17 cellular contexts compared by ENCODE assay signal in the genomic region with DNA sequence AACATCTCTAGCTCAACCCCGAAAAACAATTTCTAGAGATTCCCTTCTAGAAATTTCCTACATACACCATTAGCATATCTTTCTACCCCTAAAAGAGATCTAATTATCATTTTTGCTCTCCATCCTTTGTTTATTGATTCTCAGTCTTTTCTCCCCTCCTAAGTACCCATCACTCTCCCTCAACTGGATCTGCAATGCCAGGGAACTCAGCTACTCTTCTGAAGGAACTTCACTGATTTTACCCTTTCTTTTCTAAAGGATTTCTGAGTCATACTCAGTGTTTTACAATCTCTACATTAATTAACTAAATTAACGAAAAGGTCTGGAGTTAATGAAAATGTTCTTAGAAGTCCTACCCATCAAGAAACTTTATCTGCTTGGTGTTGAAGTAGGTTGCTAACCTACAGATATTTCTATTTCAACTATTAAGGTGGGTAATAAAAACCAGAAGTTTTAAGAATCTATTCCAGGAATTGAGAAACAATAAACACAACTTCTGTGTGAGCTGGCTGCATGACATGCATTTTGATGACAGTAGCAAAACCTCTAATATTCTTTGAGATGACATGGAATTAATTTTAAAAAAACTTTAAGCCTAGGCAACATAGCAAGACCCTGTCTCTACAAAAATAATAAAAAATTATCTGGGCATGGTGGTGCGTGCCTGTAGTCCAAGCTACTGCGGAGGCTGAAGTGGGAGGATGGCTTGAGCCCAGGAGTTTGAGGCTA. TPM values are rescaled to one million over a fixed set of nuclear protein-coding genes. Genes with fewer than 3 reads are reported as not detected.
DNase-seq lines count a peak whose midpoint lies in the region; ATAC-seq, FAIRE-seq and TF ChIP-seq lines count a peak whose summit lies in the region.
"Had no signal": no experiment of that assay in that cellular context is flagged by ENCODE, and none has a peak within 500 bp of the region (broad histone marks: within the 10 kb centered on the region; RNA-seq: fewer than 3 reads in every experiment).

No MANE protein-coding gene starts in this region.

- FAIRE-seq in frontal cortex (lab: Jason Lieb, UNC), result no peak
- FAIRE-seq: H54, RCC 7860 had no signal

- intact Hi-C loops in activated CD8-positive, alpha-beta T cell treated with anti-CD3 and anti-CD28 coated beads for 36 hours (cut with micrococcal nuclease), result no loop called here
- intact Hi-C loops in CD4-positive, alpha-beta memory T cell (cut with micrococcal nuclease), result no loop called here

- H3K27me3 Mint-ChIP-seq in activated CD8-positive, alpha-beta T cell treated with anti-CD3 and anti-CD28 coated beads for 36 hours, result no peaks in the 10 kb centered on the region
- no peaks in the 10 kb centered on the region for H3K27me3 Mint-ChIP-seq in activated CD8-positive, alpha-beta T cell treated with anti-CD3 and anti-CD28 coated beads, Interleukin-2, amount 10 ng/mL, durations not matched to agents 7 days and 5 days (ENCODE audit: low read depth)
- peaks cover 0 to 1% of the 10 kb centered on the region in 2 donors for H3K27me3 Mint-ChIP-seq in CD4-positive, alpha-beta memory T cell
- no peaks in the 10 kb centered on the region for H3K27me3 Mint-ChIP-seq in T-helper 17 cell
- H3K27me3 Mint-ChIP-seq in neural progenitor cell (ENCODE audit: insufficient read depth, low read depth), result peaks cover 3% of the 10 kb centered on the region

- no peaks in the 10 kb centered on the region for H3K36me3 ChIP-seq in CD4-positive, alpha-beta memory T cell (ENCODE audit: insufficient read depth, low read length)
- no peaks in the 10 kb centered on the region for H3K36me3 ChIP-seq in neural progenitor cell

- TF ChIP-seq CTCF in activated CD8-positive, alpha-beta T cell treated with anti-CD3 and anti-CD28 coated beads for 36 hours (IDR thresholded peaks at IDR 0.05), result no peak
- no peak for TF ChIP-seq CTCF in neural progenitor cell (IDR thresholded peaks at IDR 0.05)

- no peaks in the 10 kb centered on the region for H3K27me3 ChIP-seq in CD4-positive, alpha-beta memory T cell (ENCODE audit: insufficient read depth, low read length)
- H3K27me3 ChIP-seq in neural progenitor cell, result no peaks in the 10 kb centered on the region
- H3K27me3 ChIP-seq: BLaER1 treated with 17β-estradiol and CSF1 and Interleukin-3, amounts not matched to agents 10 nM and 100 nM had no signal

- H4K20me1 ChIP-seq in neural progenitor cell (ENCODE audit: low read depth), result peaks cover 100% of the 10 kb centered on the region

- peak overlapping the region; percentile 47 for H3K27ac Mint-ChIP-seq in activated CD8-positive, alpha-beta T cell treated with anti-CD3 and anti-CD28 coated beads for 36 hours
- H3K27ac Mint-ChIP-seq in activated CD8-positive, alpha-beta T cell treated with anti-CD3 and anti-CD28 coated beads, Interleukin-2, amount 10 ng/mL, durations not matched to agents 7 days and 5 days, result no peak overlapping the region
- peak overlapping the region in 3 of 7 donors; percentile 50 to 87 (median 57) for H3K27ac Mint-ChIP-seq in CD4-positive, alpha-beta memory T cell
- peak overlapping the region; percentile 65 for H3K27ac Mint-ChIP-seq in T-helper 17 cell
- H3K27ac Mint-ChIP-seq in neural progenitor cell, result no peak overlapping the region

- no peak for ATAC-seq in activated CD8-positive, alpha-beta T cell treated with anti-CD3 and anti-CD28 coated beads for 36 hours
- no peak for ATAC-seq in activated CD8-positive, alpha-beta T cell treated with anti-CD3 and anti-CD28 coated beads, Interleukin-2, amount 10 ng/mL, durations not matched to agents 7 days and 5 days
- ATAC-seq in T-helper 17 cell, result no peak

- peaks cover 100% of the 10 kb centered on the region for H3K79me2 ChIP-seq in neural progenitor cell (ENCODE audit: low read depth)

- H3K36me3 Mint-ChIP-seq in activated CD8-positive, alpha-beta T cell treated with anti-CD3 and anti-CD28 coated beads for 36 hours (ENCODE audit: low read depth), result no peaks in the 10 kb centered on the region
- peaks cover 3% of the 10 kb centered on the region for H3K36me3 Mint-ChIP-seq in activated CD8-positive, alpha-beta T cell treated with anti-CD3 and anti-CD28 coated beads, Interleukin-2, amount 10 ng/mL, durations not matched to agents 7 days and 5 days (ENCODE audit: low read depth)
- peaks cover 0 to 8% of the 10 kb centered on the region in 2 donors for H3K36me3 Mint-ChIP-seq in CD4-positive, alpha-beta memory T cell
- H3K36me3 Mint-ChIP-seq in T-helper 17 cell (ENCODE audit: low read depth) (peaks cover 2% of the 10 kb centered on the region), neural progenitor cell (peaks cover 3% of the 10 kb centered on the region)

- POLR2A ChIA-PET in activated CD8-positive, alpha-beta T cell treated with anti-CD3 and anti-CD28 coated beads for 36 hours (lab: Charles Lee), result interaction anchor here (0.8 to 2.2 kb wide), 2 partner anchors 10 to 21 kb away, joined by 4 to 7 read pairs; no protein-coding TSS in a partner anchor
- POLR2A ChIA-PET in activated CD8-positive, alpha-beta T cell treated with anti-CD3 and anti-CD28 coated beads, Interleukin-2, amount 10 ng/mL, durations not matched to agents 7 days and 5 days (lab: Charles Lee), result no interaction called here
- POLR2A ChIA-PET in CD4-positive, alpha-beta memory T cell (lab: Charles Lee; ENCODE audit: partially characterized antibody), result interaction anchor here (2.1 kb wide), 1 partner anchor 11 kb away, joined by 10 read pairs; no protein-coding TSS in a partner anchor

- no peaks in the 10 kb centered on the region for H3K9me3 ChIP-seq in CD4-positive, alpha-beta memory T cell (ENCODE audit: control insufficient read depth in 1 of 2, low read length in 2 of 2)
- no peaks in the 10 kb centered on the region for H3K9me3 ChIP-seq in T-helper 17 cell (ENCODE audit: control insufficient read depth, low read length, poor library complexity, severe bottlenecking)
- no peaks in the 10 kb centered on the region for H3K9me3 ChIP-seq in neural progenitor cell (ENCODE audit: low read depth)
- H3K9me3 ChIP-seq: BLaER1 treated with 17β-estradiol and CSF1 and Interleukin-3, amounts not matched to agents 10 nM and 100 nM had no signal

- H3K9me3 Mint-ChIP-seq in activated CD8-positive, alpha-beta T cell treated with anti-CD3 and anti-CD28 coated beads for 36 hours, result no peaks in the 10 kb centered on the region
- H3K9me3 Mint-ChIP-seq in activated CD8-positive, alpha-beta T cell treated with anti-CD3 and anti-CD28 coated beads, Interleukin-2, amount 10 ng/mL, durations not matched to agents 7 days and 5 days (ENCODE audit: insufficient read depth), result no peaks in the 10 kb centered on the region
- H3K9me3 Mint-ChIP-seq in CD4-positive, alpha-beta memory T cell, result no peaks in the 10 kb centered on the region
- no peaks in the 10 kb centered on the region for H3K9me3 Mint-ChIP-seq in neural progenitor cell

- DNase-seq in activated CD8-positive, alpha-beta T cell treated with anti-CD3 and anti-CD28 coated beads for 36 hours, result no peak
- no peak for DNase-seq in activated CD8-positive, alpha-beta T cell treated with anti-CD3 and anti-CD28 coated beads, Interleukin-2, amount 10 ng/mL, durations not matched to agents 7 days and 5 days
- DNase-seq in CD4-positive, alpha-beta memory T cell, result no peak
- DNase-seq in T-helper 17 cell (no peak), neural progenitor cell (ENCODE audit: low spot score) (no peak), D341Med (ENCODE audit: low spot score) (no peak), frontal cortex (ENCODE audit: low spot score in 2 of 2) (no peak), NCI-H187 treated with DMSO at 0.1 percent for 48 hours (lab: John Stamatoyannopoulos, UW) (no peak)
- DNase-seq: 8988T, Calu3, DMS79, NCI-H187, NCI-H526 treated with DMSO at 0.1 percent for 48 hours, Right ventricle myocardium superior had no signal

- H3F3A ChIP-seq in neural progenitor cell (ENCODE audit: low read depth), result peaks cover 11% of the 10 kb centered on the region

- H3K4me3 ChIP-seq in CD4-positive, alpha-beta memory T cell (ENCODE audit: low read length in 2 of 2), result no peak overlapping the region
- H3K4me3 ChIP-seq in neural progenitor cell, result no peak overlapping the region
- H3K4me3 ChIP-seq: BLaER1 treated with 17β-estradiol and CSF1 and Interleukin-3, amounts not matched to agents 10 nM and 100 nM had no signal

- no peak overlapping the region for H3K27ac ChIP-seq in CD4-positive, alpha-beta memory T cell (ENCODE audit: low read depth, low read length)
- H3K27ac ChIP-seq in neural progenitor cell, result peak overlapping the region; percentile 13

- no peak overlapping the region for H2AFZ ChIP-seq in neural progenitor cell (replicated peaks)

- H3K4me2 ChIP-seq in neural progenitor cell, result no peak overlapping the region

- H3K9ac ChIP-seq in neural progenitor cell, result no peak overlapping the region

- CTCF ChIA-PET in activated CD8-positive, alpha-beta T cell treated with anti-CD3 and anti-CD28 coated beads for 36 hours (lab: Charles Lee), result interaction anchor here (1.6 to 4.1 kb wide), 4 partner anchors 10 to 86 kb away, joined by 4 to 18 read pairs (median 6); no protein-coding TSS in a partner anchor
- CTCF ChIA-PET in activated CD8-positive, alpha-beta T cell treated with anti-CD3 and anti-CD28 coated beads, Interleukin-2, amount 10 ng/mL, durations not matched to agents 7 days and 5 days (lab: Charles Lee), result interaction anchor here (0.9 to 1.0 kb wide), 2 partner anchors 11 to 36 kb away, joined by 3 read pairs; no protein-coding TSS in a partner anchor
- CTCF ChIA-PET in CD4-positive, alpha-beta memory T cell (lab: Charles Lee; ENCODE audit: partially characterized antibody), result interaction anchor here (0.6 to 1.7 kb wide), 2 partner anchors 11 to 30 kb away, joined by 3 to 6 read pairs; no protein-coding TSS in a partner anchor

- H3K4me3 Mint-ChIP-seq in activated CD8-positive, alpha-beta T cell treated with anti-CD3 and anti-CD28 coated beads for 36 hours, result no peak overlapping the region
- H3K4me3 Mint-ChIP-seq in activated CD8-positive, alpha-beta T cell treated with anti-CD3 and anti-CD28 coated beads, Interleukin-2, amount 10 ng/mL, durations not matched to agents 7 days and 5 days, result no peak overlapping the region
- H3K4me3 Mint-ChIP-seq in CD4-positive, alpha-beta memory T cell, result peak overlapping the region in 5 of 8 donors; percentile 15 to 59 (median 38)
- H3K4me3 Mint-ChIP-seq in T-helper 17 cell, result no peak overlapping the region
- no peak overlapping the region for H3K4me3 Mint-ChIP-seq in neural progenitor cell

- H3K4me1 ChIP-seq in CD4-positive, alpha-beta memory T cell (ENCODE audit: insufficient read depth, low read length), result peaks cover 100% of the 10 kb centered on the region
- peaks cover 33% of the 10 kb centered on the region for H3K4me1 ChIP-seq in neural progenitor cell

- peaks cover 87% of the 10 kb centered on the region for H3K4me1 Mint-ChIP-seq in activated CD8-positive, alpha-beta T cell treated with anti-CD3 and anti-CD28 coated beads for 36 hours (ENCODE audit: low read depth)
- peaks cover 43% of the 10 kb centered on the region for H3K4me1 Mint-ChIP-seq in activated CD8-positive, alpha-beta T cell treated with anti-CD3 and anti-CD28 coated beads, Interleukin-2, amount 10 ng/mL, durations not matched to agents 7 days and 5 days (ENCODE audit: low read depth)
- H3K4me1 Mint-ChIP-seq in CD4-positive, alpha-beta memory T cell, result peaks cover 69 to 95% (median 81%) of the 10 kb centered on the region in 4 donors
- peaks cover 62% of the 10 kb centered on the region for H3K4me1 Mint-ChIP-seq in T-helper 17 cell
- peaks cover 34% of the 10 kb centered on the region for H3K4me1 Mint-ChIP-seq in neural progenitor cell

RNA-seq across cellular contexts. Expression of a gene that starts 13.6 kb away (rescaled TPM):
- total RNA-seq in activated CD8-positive, alpha-beta T cell treated with anti-CD3 and anti-CD28 coated beads for 36 hours, result 10 to 100 TPM; 27.9 to 33.5 TPM
- total RNA-seq in activated CD8-positive, alpha-beta T cell treated with anti-CD3 and anti-CD28 coated beads, Interleukin-2, amount 10 ng/mL, durations not matched to agents 7 days and 5 days, result 10 to 100 TPM; 51.8 to 55.8 TPM
- 100 to 1,000 TPM; 119 to 133 TPM for total RNA-seq in CD4-positive, alpha-beta memory T cell
- 10 to 100 TPM in 1 of 2 donors, under 1 TPM in 1; 0.60 to 17.9 TPM for polyA plus RNA-seq in CD4-positive, alpha-beta memory T cell
- total RNA-seq in T-helper 17 cell (100 to 1,000 TPM; 158 to 173 TPM), neural progenitor cell (ENCODE audit: low replicate concordance) (21.6 and 60.6 TPM in 2 replicates), frontal cortex (37.5 TPM)

Comparison
In these comparisons a context has a peak if more than half of its experiments do, and no peak if none do; other contexts are left out.
1. H3K27ac Mint-ChIP-seq: peak in activated CD8-positive, alpha-beta T cell treated with anti-CD3 and anti-CD28 coated beads for 36 hours (single experiment) and T-helper 17 cell (single experiment); none in activated CD8-positive, alpha-beta T cell treated with anti-CD3 and anti-CD28 coated beads, Interleukin-2, amount 10 ng/mL, durations not matched to agents 7 days and 5 days (single experiment) and neural progenitor cell (single experiment).
2. H3K4me3 Mint-ChIP-seq: peak in CD4-positive, alpha-beta memory T cell (5 of 8); none in activated CD8-positive, alpha-beta T cell treated with anti-CD3 and anti-CD28 coated beads for 36 hours (single experiment), activated CD8-positive, alpha-beta T cell treated with anti-CD3 and anti-CD28 coated beads, Interleukin-2, amount 10 ng/mL, durations not matched to agents 7 days and 5 days (single experiment), T-helper 17 cell (single experiment) and neural progenitor cell (single experiment).